Comparison of ENCODE assay signal across 12 cellular contexts in the genomic region with DNA sequence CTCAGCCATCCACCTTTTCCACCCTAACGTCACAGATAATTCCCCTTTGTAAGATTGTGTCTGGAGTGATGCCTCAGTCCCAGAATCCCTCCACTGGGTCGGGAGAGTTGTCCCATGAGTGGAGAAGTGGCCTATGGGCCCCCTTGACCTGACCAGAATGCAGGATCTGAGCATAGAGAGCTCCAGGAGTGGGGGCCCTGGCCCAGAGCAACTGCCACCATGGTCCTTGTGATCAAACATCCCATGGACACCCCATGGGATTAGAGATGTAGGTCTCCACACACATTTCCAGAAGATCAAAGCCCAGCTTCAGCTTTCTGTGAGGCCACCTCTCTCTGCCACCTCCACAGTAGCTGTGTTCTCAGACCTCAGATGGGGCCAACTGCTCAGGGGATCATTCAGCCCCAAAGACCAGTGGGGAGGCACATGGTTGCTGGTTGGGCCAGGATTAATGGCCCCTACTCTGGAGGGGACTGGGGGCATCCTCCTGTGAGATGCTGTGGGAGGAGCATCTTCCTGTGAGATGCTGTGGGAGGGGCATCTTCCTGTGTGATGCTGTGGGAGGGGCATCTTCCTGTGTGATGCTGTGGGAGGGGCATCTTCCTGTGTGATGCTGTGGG. TPM values are rescaled to one million over a fixed set of nuclear protein-coding genes. Genes with fewer than 3 reads are reported as not detected.
DNase-seq lines count a peak whose midpoint lies in the region; ATAC-seq and TF ChIP-seq lines count a peak whose summit lies in the region.
"Had no signal": no experiment of that assay in that cellular context is flagged by ENCODE, and none has a peak within 500 bp of the region (broad histone marks: within the 10 kb centered on the region; RNA-seq: fewer than 3 reads in every experiment).

No MANE protein-coding gene starts in this region.

- no peaks in the 10 kb centered on the region for H3K36me3 ChIP-seq in spleen
- no peaks in the 10 kb centered on the region for H3K36me3 ChIP-seq in MG63

- TF ChIP-seq CTCF in spleen (IDR thresholded peaks at IDR 0.05 in 8 of 11, conservative IDR thresholded peaks at IDR 0.05 in 3 of 11): no peak

- no peaks in the 10 kb centered on the region for H3K9me3 ChIP-seq in spleen
- H3K9me3 ChIP-seq in MG63: no peaks in the 10 kb centered on the region

- WGBS in spleen, 5 donors: 50 to 74% (median 56%) methylated on average over 1 to 2 of the region's 2 CpGs

- ATAC-seq in activated naive CD4-positive, alpha-beta T cell treated with anti-CD3 and anti-CD28 coated beads, Interleukin-2, amount 50 U/mL, for 72 hours: peak; percentile 54 to 62
- ATAC-seq: left colon had no signal

- H3K9me3 Mint-ChIP-seq in activated naive CD4-positive, alpha-beta T cell treated with anti-CD3 and anti-CD28 coated beads, Interleukin-2, amount 50 U/mL, for 72 hours: peaks cover 0 to 4% of the 10 kb centered on the region in 2 donors

- intact Hi-C loops in spleen (cut with DNase I; ENCODE audit: low total_unique reads): no loop called here

- peaks cover 0 to 15% (median 9%) of the 10 kb centered on the region in 6 donors for H3K4me1 ChIP-seq in spleen

- no peak overlapping the region for H3K4me3 ChIP-seq in spleen
- no peak overlapping the region for H3K4me3 ChIP-seq in MG63

- peaks cover 0 to 2% (median 0%) of the 10 kb centered on the region in 7 donors for H3K27me3 ChIP-seq in spleen (replicated peaks in 1 of 7)
- no peaks in the 10 kb centered on the region for H3K27me3 ChIP-seq in MG63

- no peak for TF ChIP-seq POLR2A in spleen (IDR thresholded peaks at IDR 0.05)

- H3K36me3 Mint-ChIP-seq in activated naive CD4-positive, alpha-beta T cell treated with anti-CD3 and anti-CD28 coated beads, Interleukin-2, amount 50 U/mL, for 72 hours: peaks cover 5 to 7% of the 10 kb centered on the region in 2 donors

- DNase-seq in activated CD4-positive, alpha-beta T cell treated with anti-CD3 and anti-CD28 coated beads for 4 hours: peak; percentile 23 to 25
- DNase-seq in activated CD4-positive, alpha-beta T cell treated with anti-CD3 and anti-CD28 coated beads, Interleukin-2, amount 50 U/mL, for 4 hours: no peak
- DNase-seq in SK-N-DZ (ENCODE audit: low spot score): peak; percentile 69
- peak in 1 of 2 donors; percentile 48 for DNase-seq in activated naive CD4-positive, alpha-beta T cell treated with anti-CD3 and anti-CD28 coated beads, Interleukin-2, amount 50 U/mL, for 72 hours (ENCODE audit: low spot score in 2 of 2)
- DNase-seq in spleen: peak; percentile 47
- DNase-seq in hypothalamus (lab: John Stamatoyannopoulos, UW): no peak
- DNase-seq in MG63: no peak
- no peak for DNase-seq in activated CD4-positive, CD25-positive, alpha-beta regulatory T cell (lab: John Stamatoyannopoulos, UW)
- DNase-seq: KG1, left colon, NCI-H345, SIG-M5 had no signal

- H3K27ac ChIP-seq in spleen: peak overlapping the region in 2 of 8 donors; percentile 31 to 48

- H3K27ac Mint-ChIP-seq in activated naive CD4-positive, alpha-beta T cell treated with anti-CD3 and anti-CD28 coated beads, Interleukin-2, amount 50 U/mL, for 72 hours: no peak overlapping the region

RNA-seq across cellular contexts. Expression of a gene that starts 28.5 kb away (rescaled TPM):
- 107 and 116 TPM in 2 replicates for polyA plus RNA-seq in SK-N-DZ (2014; cell fraction: cytosol; rRNA removed)
- polyA plus RNA-seq in SK-N-DZ (2014; cell fraction: nucleus; rRNA removed): 180 and 190 TPM in 2 replicates
- 10 to 100 TPM in 1 of 2 donors, 1 to 10 TPM in 1; 2.8 to 65.2 TPM for total RNA-seq in activated naive CD4-positive, alpha-beta T cell treated with anti-CD3 and anti-CD28 coated beads, Interleukin-2, amount 50 U/mL, for 72 hours
- 1 to 10 TPM in 4 of 7 donors, under 1 TPM in 2, not detected in 1; 0.85 to 6.0 (median 1.6) TPM for total RNA-seq in spleen
- polyA plus RNA-seq in spleen: 1 to 10 TPM in 1 of 3 donors, under 1 TPM in 2; 0.55 to 1.0 (median 0.96) TPM
- total RNA-seq in MG63 (2014; rRNA removed; shearing (Covaris generic); ENCODE audit: low replicate concordance): 16.5 and 22.3 TPM in 2 replicates

Comparison
In these comparisons a context has a peak if more than half of its experiments do, and no peak if none do; other contexts are left out.
1. DNase-seq: peak in activated CD4-positive, alpha-beta T cell treated with anti-CD3 and anti-CD28 coated beads for 4 hours (2 of 2), SK-N-DZ (single experiment) and spleen (single experiment); none in activated CD4-positive, alpha-beta T cell treated with anti-CD3 and anti-CD28 coated beads, Interleukin-2, amount 50 U/mL, for 4 hours (0 of 2), hypothalamus (0 of 51), MG63 (single experiment) and activated CD4-positive, CD25-positive, alpha-beta regulatory T cell (0 of 4).